9 cellular contexts compared by ENCODE assay signal in the genomic region with DNA sequence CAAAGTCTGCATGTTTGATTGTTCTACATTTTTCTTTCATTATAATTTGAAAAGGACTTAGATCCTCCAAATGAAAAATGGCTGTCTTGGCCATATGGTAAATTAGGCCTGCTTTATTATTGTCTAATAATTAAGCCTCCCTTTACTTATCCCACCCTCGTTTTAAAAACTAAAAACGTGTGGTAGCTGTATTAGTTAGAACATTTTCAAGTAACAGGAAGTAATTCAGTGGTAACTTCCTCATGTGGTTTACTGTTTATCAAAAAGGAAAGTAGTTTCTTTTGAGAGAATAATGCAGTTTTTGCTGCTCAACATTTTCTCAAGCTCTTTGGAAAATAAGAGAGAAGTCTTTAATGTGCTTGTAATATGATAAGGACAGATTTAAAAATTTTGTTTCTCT. TPM values are rescaled to one million over a fixed set of nuclear protein-coding genes. Genes with fewer than 3 reads are reported as not detected.
DNase-seq lines count a peak whose midpoint lies in the region; ATAC-seq and TF ChIP-seq lines count a peak whose summit lies in the region.
"Had no signal": no experiment of that assay in that cellular context is flagged by ENCODE, and none has a peak within 500 bp of the region (broad histone marks: within the 10 kb centered on the region; RNA-seq: fewer than 3 reads in every experiment).

No MANE protein-coding gene starts in this region.

- POLR2A ChIA-PET in CD8-positive, alpha-beta T cell (lab: Charles Lee): interaction anchor here (0.9 to 1.6 kb wide), 3 partner anchors 26 to 120 kb away, joined by 3 to 16 read pairs (median 7); a partner anchor contains a TSS
- POLR2A ChIA-PET in OCI-LY7 (lab: Charles Lee): interaction anchor here (0.7 to 2.6 kb wide), 16 partner anchors 8 to 192 kb away, joined by 3 to 10 read pairs (median 4); no protein-coding TSS in a partner anchor

- intact Hi-C loops in CD8-positive, alpha-beta T cell (cut with DNase I, micrococcal nuclease): loop anchor here (1.0 to 10.0 kb wide), 3 partner anchors 26 to 752 kb away; a partner anchor contains a TSS
- intact Hi-C loops in OCI-LY7 (cut with micrococcal nuclease; ENCODE audit: unreplicated experiment): no loop called here

- peaks cover 24% of the 10 kb centered on the region for H3K36me3 Mint-ChIP-seq in CD8-positive, alpha-beta T cell

- CTCF ChIA-PET in CD8-positive, alpha-beta T cell (lab: Charles Lee): interaction anchor here (0.7 to 1.0 kb wide), 2 partner anchors 25 to 26 kb away, joined by 3 read pairs; a partner anchor contains a TSS
- CTCF ChIA-PET in OCI-LY7 (lab: Charles Lee; ENCODE audit: unreplicated experiment): no interaction called here

- no peaks in the 10 kb centered on the region for H3K27me3 ChIP-seq in CD8-positive, alpha-beta T cell (ENCODE audit: insufficient read depth, low read length)

- H3K27ac ChIP-seq in CD8-positive, alpha-beta T cell (ENCODE audit: low read depth, low read length): peak overlapping the region; percentile 31
- H3K27ac ChIP-seq in OCI-LY7 (ENCODE audit: low read depth, low read length, poor library complexity, severe bottlenecking): peak overlapping the region; percentile 74

- peak overlapping the region; percentile 74 for H3K4me3 Mint-ChIP-seq in CD8-positive, alpha-beta T cell

- H3K9me2 ChIP-seq in OCI-LY7 (ENCODE audit: insufficient read depth, low read length): no peaks in the 10 kb centered on the region

- H3K4me1 Mint-ChIP-seq in CD8-positive, alpha-beta T cell (ENCODE audit: low read depth): peaks cover 56% of the 10 kb centered on the region

- H3K36me3 ChIP-seq in CD8-positive, alpha-beta T cell (ENCODE audit: insufficient read depth, low read length): no peaks in the 10 kb centered on the region
- H3K36me3 ChIP-seq in OCI-LY7 (ENCODE audit: insufficient read depth, low read length): peaks cover 42% of the 10 kb centered on the region

- H2AFZ ChIP-seq in OCI-LY7 (ENCODE audit: low read length): no peak overlapping the region

- H3K27me3 Mint-ChIP-seq in CD8-positive, alpha-beta T cell (ENCODE audit: low read depth): no peaks in the 10 kb centered on the region

- H3K79me2 ChIP-seq in OCI-LY7 (ENCODE audit: insufficient read depth, low read depth, low read length): peaks cover 89% of the 10 kb centered on the region

- no peaks in the 10 kb centered on the region for H3K9me3 ChIP-seq in CD8-positive, alpha-beta T cell (ENCODE audit: low read length)
- H3K9me3 ChIP-seq in OCI-LY7 (ENCODE audit: low read length): no peaks in the 10 kb centered on the region

- no peak for TF ChIP-seq CTCF in CD8-positive, alpha-beta T cell (IDR thresholded peaks at IDR 0.05)
- TF ChIP-seq CTCF in GM20000 (IDR thresholded peaks at IDR 0.05; ENCODE audit: extremely low read depth, missing control alignments) (no peak), OCI-LY7 (conservative IDR thresholded peaks at IDR 0.05; ENCODE audit: low read length) (no peak)

- BruUV-seq in OCI-LY7 (replicated peaks; lab: Mats Ljungman, UMichigan): no TSS peak

- peak overlapping the region; percentile 31 for H3K4me3 ChIP-seq in CD8-positive, alpha-beta T cell (ENCODE audit: low read depth, low read length)
- peak overlapping the region; percentile 61 for H3K4me3 ChIP-seq in OCI-LY7 (ENCODE audit: low read depth, low read length, poor library complexity, severe bottlenecking)

- ATAC-seq in CD8-positive, alpha-beta T cell: peak; percentile 75
- ATAC-seq in HG02759 (IDR thresholded peaks at IDR 0.05; ENCODE audit: unreplicated experiment): no peak

- H3K4me1 ChIP-seq in CD8-positive, alpha-beta T cell (ENCODE audit: insufficient read depth, low read length): peaks cover 36% of the 10 kb centered on the region
- H3K4me1 ChIP-seq in OCI-LY7 (ENCODE audit: insufficient read depth, low read length, poor library complexity, severe bottlenecking): peaks cover 69% of the 10 kb centered on the region

- H3K27ac Mint-ChIP-seq in CD8-positive, alpha-beta T cell: peak overlapping the region; percentile 80

- no peaks in the 10 kb centered on the region for H4K20me1 ChIP-seq in OCI-LY7 (ENCODE audit: insufficient read depth, low read length)

- peak overlapping the region; percentile 85 for H3K4me2 ChIP-seq in OCI-LY7 (ENCODE audit: low read length)

- no peak for DNase-seq in CD8-positive, alpha-beta T cell
- DNase-seq in GM20000 (ENCODE audit: low spot score) (peak; percentile 20), OCI-LY7 (ENCODE audit: low spot score) (peak; percentile 61), germinal center (ENCODE audit: low spot score) (peak; percentile 8), NCI-H524 treated with DMSO at 0.1 percent for 48 hours (lab: John Stamatoyannopoulos, UW) (no peak), dedifferentiated amniotic fluid mesenchymal stem cell (ENCODE audit: extremely low spot score) (no peak)
- no peak for DNase-seq in stimulated activated CD4-positive, alpha-beta T cell treated with anti-CD3 and anti-CD28 coated beads, Interleukin-4, amount 100 ng/mL, for 1 hour
- DNase-seq: NCI-H524 had no signal

- H3K9me3 Mint-ChIP-seq in CD8-positive, alpha-beta T cell: no peaks in the 10 kb centered on the region

RNA-seq across cellular contexts. Expression of a gene that starts 26.0 kb away (rescaled TPM):
- total RNA-seq in CD8-positive, alpha-beta T cell: 10 to 100 TPM; 35.2 to 39.5 TPM
- total RNA-seq in OCI-LY7 (2014; rRNA removed; shearing (Covaris generic)): 108 and 110 TPM in 2 replicates
- 76.4 and 101 TPM in 2 replicates for total RNA-seq in OCI-LY7 (2022)

Comparison
In these comparisons a context has a peak if more than half of its experiments do, and no peak if none do; other contexts are left out.
1. DNase-seq: peak in GM20000 (single experiment), OCI-LY7 (single experiment) and germinal center (single experiment); none in CD8-positive, alpha-beta T cell (0 of 7), NCI-H524 treated with DMSO at 0.1 percent for 48 hours (single experiment), stimulated activated CD4-positive, alpha-beta T cell treated with anti-CD3 and anti-CD28 coated beads, Interleukin-4, amount 100 ng/mL, for 1 hour (single experiment) and dedifferentiated amniotic fluid mesenchymal stem cell (single experiment).